8 cellular contexts compared by ENCODE assay signal in the genomic region with DNA sequence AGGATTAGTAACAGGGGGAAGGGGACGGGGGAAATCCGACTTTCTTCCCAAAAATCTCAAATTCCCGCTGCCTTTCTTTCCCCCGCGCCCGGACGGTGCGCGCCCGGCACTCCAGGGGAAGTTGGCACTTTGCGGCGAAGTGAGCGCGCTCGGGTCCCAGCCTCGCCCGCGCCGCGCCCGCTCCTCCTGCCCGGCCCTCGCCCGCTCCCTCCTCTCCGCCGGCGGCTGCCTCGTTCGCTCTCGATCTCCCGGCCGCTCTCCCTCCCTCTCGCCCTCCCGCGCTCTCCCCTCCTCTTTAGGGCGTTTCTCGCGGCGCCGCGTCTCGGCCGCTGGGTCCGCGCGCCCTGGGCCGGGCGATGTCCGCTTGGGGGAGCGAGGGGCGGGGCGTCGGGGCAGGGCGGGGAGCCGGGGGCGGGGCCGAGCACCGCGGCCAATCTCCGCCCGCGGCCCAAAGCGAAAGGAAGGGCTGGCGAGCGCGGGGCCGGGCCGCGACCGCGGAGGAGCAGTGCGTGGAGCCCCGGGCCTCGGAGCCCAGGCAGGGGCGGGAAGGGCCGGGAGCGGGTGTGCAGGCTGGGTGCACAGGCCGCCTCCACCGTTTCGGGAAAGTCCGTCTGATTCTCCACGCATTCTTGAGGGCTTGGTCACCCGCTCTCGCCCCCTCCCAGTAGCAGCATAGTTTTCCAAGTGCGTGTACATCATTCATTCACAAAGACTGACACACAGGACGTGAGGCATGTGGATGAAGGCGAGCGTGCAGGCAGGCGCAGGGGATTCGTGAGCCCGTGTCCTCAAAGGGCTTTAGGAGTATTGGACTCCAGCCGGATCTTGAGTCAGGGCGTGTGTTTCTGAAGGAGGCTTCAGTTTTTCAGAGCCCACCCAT.
DNase-seq lines count a peak whose midpoint lies in the region; ATAC-seq and TF ChIP-seq lines count a peak whose summit lies in the region.

No MANE protein-coding gene starts in this region.

- intact Hi-C loops in head of caudate nucleus (cut with DNase I), result loop anchor here (10.0 kb wide), 1 partner anchor 68 kb away; no protein-coding TSS in a partner anchor
- intact Hi-C loops in testis (cut with DNase I; ENCODE audit: low total_unique reads), result no loop called here

- peak overlapping the region; percentile 40 for H3K4me3 ChIP-seq in HAP-1
- H3K4me3 ChIP-seq in MG63, result peak overlapping the region; percentile 94
- peak overlapping the region; percentile 80 for H3K4me3 ChIP-seq in osteoblast (ENCODE audit: insufficient read depth, low read length)
- H3K4me3 ChIP-seq in testis, result peak overlapping the region; percentile 79

- no peaks in the 10 kb centered on the region for H3K27me3 Mint-ChIP-seq in activated naive CD8-positive, alpha-beta T cell

- H3K4me1 ChIP-seq in HAP-1 (peaks cover 8% of the 10 kb centered on the region), osteoblast (ENCODE audit: insufficient read depth, low read length) (peaks cover 64% of the 10 kb centered on the region), testis (peaks cover 11% of the 10 kb centered on the region)

- in situ Hi-C loops in HAP-1 (cut with MboI; ENCODE audit: low sequenced_read_pairs), result no loop called here

- H3K27me3 ChIP-seq in HAP-1 (ENCODE audit: low read depth) (no peaks in the 10 kb centered on the region), MG63 (no peaks in the 10 kb centered on the region), osteoblast (ENCODE audit: insufficient read depth, low read length) (no peaks in the 10 kb centered on the region), testis (no peaks in the 10 kb centered on the region)

- H3K4me2 ChIP-seq in osteoblast (ENCODE audit: insufficient read depth, low read length), result peak overlapping the region; percentile 96

- peak; percentile 78 for TF ChIP-seq POLR2A in testis (IDR thresholded peaks at IDR 0.05)

- H3K9me3 ChIP-seq in HAP-1, result no peaks in the 10 kb centered on the region
- H3K9me3 ChIP-seq in MG63, result no peaks in the 10 kb centered on the region
- H3K9me3 ChIP-seq in osteoblast (ENCODE audit: low read depth, low read length), result no peaks in the 10 kb centered on the region
- H3K9me3 ChIP-seq in testis, result no peaks in the 10 kb centered on the region

- no peaks in the 10 kb centered on the region for H3K9me3 Mint-ChIP-seq in activated naive CD8-positive, alpha-beta T cell (ENCODE audit: low read depth)

- DNase-seq in GM04503 (ENCODE audit: low read depth) (peak; percentile 97), HAP-1 (ENCODE audit: low spot score in 2 of 2) (peak; percentile 75 to 93), MG63 (peak; percentile 98), head of caudate nucleus (peak; percentile 69 to 96 (median 91)), osteoblast (ENCODE audit: insufficient read length, low spot score, missing footprints) (peak; percentile 95), testis (peak; percentile 93)

- H3K36me3 ChIP-seq in HAP-1 (replicated peaks), result no peaks in the 10 kb centered on the region
- H3K36me3 ChIP-seq in MG63, result peaks cover 27% of the 10 kb centered on the region
- no peaks in the 10 kb centered on the region for H3K36me3 ChIP-seq in osteoblast (ENCODE audit: insufficient read depth, low read length)
- H3K36me3 ChIP-seq in testis (ENCODE audit: low read depth, missing control alignments), result no peaks in the 10 kb centered on the region

- H2AFZ ChIP-seq in osteoblast (ENCODE audit: low read length), result no peak overlapping the region

- peak overlapping the region; percentile 97 for H3K4me3 Mint-ChIP-seq in activated naive CD8-positive, alpha-beta T cell

- H3K79me2 ChIP-seq in osteoblast (ENCODE audit: insufficient read depth, low read length), result peaks cover 47% of the 10 kb centered on the region

- peak; percentile 80 for ATAC-seq in SK-N-SH treated with all-trans-retinoic acid at 6 μM for 48 hours

- peaks cover 15% of the 10 kb centered on the region for H3K36me3 Mint-ChIP-seq in activated naive CD8-positive, alpha-beta T cell

- TF ChIP-seq CTCF in osteoblast (IDR thresholded peaks at IDR 0.05; ENCODE audit: extremely low read depth, low read depth, low read length) (no peak), testis (IDR thresholded peaks at IDR 0.05) (no peak)

- WGBS in testis, 2 donors, result 0% methylated on average over 19 to 79 of the region's 93 CpGs

- H3K27ac Mint-ChIP-seq in activated naive CD8-positive, alpha-beta T cell, result peak overlapping the region; percentile 99

- peaks cover 20% of the 10 kb centered on the region for H4K20me1 ChIP-seq in osteoblast (ENCODE audit: insufficient read depth, low read length)

- H3K27ac ChIP-seq in osteoblast (ENCODE audit: low read depth, low read length), result peak overlapping the region; percentile 98
- H3K27ac ChIP-seq in testis, result peak overlapping the region; percentile 90 to 94

- peaks cover 52% of the 10 kb centered on the region for H3K4me1 Mint-ChIP-seq in activated naive CD8-positive, alpha-beta T cell (ENCODE audit: low read depth)

TF ChIP-seq in SK-N-SH treated with all-trans-retinoic acid at 6 μM for 48 hours, 23 proteins besides CTCF, POLR2A, EP300 and RAD21:
- TF ChIP-seq TOX (CRISPR knock-in tag; IDR thresholded peaks at IDR 0.05; ENCODE audit: borderline replicate concordance) (no peak), SNAI2 (CRISPR knock-in tag; IDR thresholded peaks at IDR 0.05) (no peak), ISL1 (CRISPR knock-in tag; IDR thresholded peaks at IDR 0.05) (0 out of 2 replicates have a peak, but pooled peaks have one; percentile 12), GLIS3 (CRISPR knock-in tag; IDR thresholded peaks at IDR 0.05) (no peak)
- TF ChIP-seq, protein P1, sequence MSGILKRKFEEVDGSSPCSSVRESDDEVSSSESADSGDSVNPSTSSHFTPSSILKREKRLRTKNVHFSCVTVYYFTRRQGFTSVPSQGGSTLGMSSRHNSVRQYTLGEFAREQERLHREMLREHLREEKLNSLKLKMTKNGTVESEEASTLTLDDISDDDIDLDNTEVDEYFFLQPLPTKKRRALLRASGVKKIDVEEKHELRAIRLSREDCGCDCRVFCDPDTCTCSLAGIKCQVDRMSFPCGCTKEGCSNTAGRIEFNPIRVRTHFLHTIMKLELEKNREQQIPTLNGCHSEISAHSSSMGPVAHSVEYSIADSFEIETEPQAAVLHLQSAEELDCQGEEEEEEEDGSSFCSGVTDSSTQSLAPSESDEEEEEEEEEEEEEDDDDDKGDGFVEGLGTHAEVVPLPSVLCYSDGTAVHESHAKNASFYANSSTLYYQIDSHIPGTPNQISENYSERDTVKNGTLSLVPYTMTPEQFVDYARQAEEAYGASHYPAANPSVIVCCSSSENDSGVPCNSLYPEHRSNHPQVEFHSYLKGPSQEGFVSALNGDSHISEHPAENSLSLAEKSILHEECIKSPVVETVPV (CRISPR knock-in tag; IDR thresholded peaks at IDR 0.05), result no peak
- TF ChIP-seq, protein P2, sequence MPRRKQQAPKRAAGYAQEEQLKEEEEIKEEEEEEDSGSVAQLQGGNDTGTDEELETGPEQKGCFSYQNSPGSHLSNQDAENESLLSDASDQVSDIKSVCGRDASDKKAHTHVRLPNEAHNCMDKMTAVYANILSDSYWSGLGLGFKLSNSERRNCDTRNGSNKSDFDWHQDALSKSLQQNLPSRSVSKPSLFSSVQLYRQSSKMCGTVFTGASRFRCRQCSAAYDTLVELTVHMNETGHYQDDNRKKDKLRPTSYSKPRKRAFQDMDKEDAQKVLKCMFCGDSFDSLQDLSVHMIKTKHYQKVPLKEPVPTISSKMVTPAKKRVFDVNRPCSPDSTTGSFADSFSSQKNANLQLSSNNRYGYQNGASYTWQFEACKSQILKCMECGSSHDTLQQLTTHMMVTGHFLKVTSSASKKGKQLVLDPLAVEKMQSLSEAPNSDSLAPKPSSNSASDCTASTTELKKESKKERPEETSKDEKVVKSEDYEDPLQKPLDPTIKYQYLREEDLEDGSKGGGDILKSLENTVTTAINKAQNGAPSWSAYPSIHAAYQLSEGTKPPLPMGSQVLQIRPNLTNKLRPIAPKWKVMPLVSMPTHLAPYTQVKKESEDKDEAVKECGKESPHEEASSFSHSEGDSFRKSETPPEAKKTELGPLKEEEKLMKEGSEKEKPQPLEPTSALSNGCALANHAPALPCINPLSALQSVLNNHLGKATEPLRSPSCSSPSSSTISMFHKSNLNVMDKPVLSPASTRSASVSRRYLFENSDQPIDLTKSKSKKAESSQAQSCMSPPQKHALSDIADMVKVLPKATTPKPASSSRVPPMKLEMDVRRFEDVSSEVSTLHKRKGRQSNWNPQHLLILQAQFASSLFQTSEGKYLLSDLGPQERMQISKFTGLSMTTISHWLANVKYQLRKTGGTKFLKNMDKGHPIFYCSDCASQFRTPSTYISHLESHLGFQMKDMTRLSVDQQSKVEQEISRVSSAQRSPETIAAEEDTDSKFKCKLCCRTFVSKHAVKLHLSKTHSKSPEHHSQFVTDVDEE (CRISPR knock-in tag; IDR thresholded peaks at IDR 0.05), result peak; percentile 43; the same call in 1 of the 2 replicates

Comparison
In these comparisons a context has a peak if more than half of its experiments do, and no peak if none do; other contexts are left out.
1. Peak in every context shown above with its lines: DNase-seq, ATAC-seq, H3K4me3 ChIP-seq and H3K27ac ChIP-seq.
2. H3K4me3 ChIP-seq: peak in every context shown above with its lines; median percentile 94 in MG63; 80 in osteoblast; 79 in testis; 40 in HAP-1.